Comparison of ENCODE assay signal across 26 cellular contexts in genomic region chr5:65912311-65912710, GRCh38.
"Had no signal": no experiment of that assay in that cellular context is flagged by ENCODE, and none has a peak within 500 bp of the region (broad histone marks: within the 10 kb centered on the region; RNA-seq: fewer than 3 reads in every experiment).

No MANE protein-coding gene starts in this region.

- FAIRE-seq: urothelium cell line had no signal

- H3K4me3 ChIP-seq: stomach, suprapubic skin, testis, thoracic aorta, thyroid gland, tibial artery, tibial nerve, transverse colon, upper lobe of left lung, upper lobe of right lung, uterus, vagina had no signal

- DNase-seq: stimulated activated CD4-positive, alpha-beta T cell treated with anti-CD3 and anti-CD28 coated beads, Interleukin-2, amount 100 ng/mL, for 48 hours; stimulated activated CD4-positive, alpha-beta T cell treated with anti-CD3 and anti-CD28 coated beads, Interleukin-4, amount 100 ng/mL, for 1 hour; stimulated activated CD4-positive, alpha-beta T cell treated with anti-CD3 and anti-CD28 coated beads, Interleukin-4, amount 100 ng/mL, for 24 hours; stimulated activated CD4-positive, alpha-beta T cell treated with anti-CD3 and anti-CD28 coated beads, Interleukin-4, amount 100 ng/mL, for 4 hours; stimulated activated CD8-positive, alpha-beta memory T cell treated with anti-CD3 and anti-CD28 coated beads, Interleukin-4, amount 100 ng/mL, for 48 hours; stimulated activated naive B cell treated with anti-CD40 and anti-IgM and Interleukin-4, amounts not matched to agents 10 μg/mL and 1 μg/mL and 100 μg/mL, for 72 hours; stimulated activated naive CD4-positive, alpha-beta T cell; stimulated activated naive CD4-positive, alpha-beta T cell treated with Interleukin-2 at 50 U/mL for 16 hours; stimulated activated naive CD8-positive, alpha-beta T cell treated with anti-CD3 and anti-CD28 coated beads, Interleukin-15, amount 100 ng/mL, for 72 hours; stimulated activated naive CD8-positive, alpha-beta T cell treated with anti-CD3 and anti-CD28 coated beads, Interleukin-15, Interleukin-2, amounts not matched to agents 100 U/mL and 50 U/mL, for 24 hours; stomach; substantia nigra; testis; thyroid gland; tibial artery; transverse colon; upper lobe of left lung; upper lobe of right lung; uterus had no signal

- H3K36me3 ChIP-seq: stomach, suprapubic skin, thoracic aorta, thyroid gland, tibial artery, tibial nerve, transverse colon, upper lobe of left lung, upper lobe of right lung, uterus, vagina had no signal

- H3K4me1 ChIP-seq: suprapubic skin, testis, thyroid gland, tibial artery, upper lobe of left lung, upper lobe of right lung, uterus, vagina had no signal

- H3K27ac ChIP-seq: stomach, suprapubic skin, testis, thoracic aorta, thyroid gland, tibial artery, transverse colon, upper lobe of left lung, upper lobe of right lung, uterus, vagina had no signal

- H3K27me3 ChIP-seq: stomach, suprapubic skin, testis, thyroid gland, tibial artery, tibial nerve, transverse colon, upper lobe of left lung, upper lobe of right lung, uterus, vagina had no signal

- H3K9me3 ChIP-seq: stomach, suprapubic skin, testis, thoracic aorta, thyroid gland, tibial artery, tibial nerve, transverse colon, upper lobe of left lung, upper lobe of right lung, uterus, vagina had no signal

- ATAC-seq: stimulated activated effector memory CD8-positive, alpha-beta T cell treated with anti-CD3 and anti-CD28 coated beads, Interleukin-12 subunit alpha, Interleukin-12 subunit beta, amount 100 ng/mL, for 72 hours; stimulated activated memory B cell treated with anti-CD40 and anti-IgM and Interleukin-4, amounts not matched to agents 10 μg/mL and 1 μg/mL and 100 μg/mL, for 72 hours; stimulated activated naive B cell treated with anti-CD40 and anti-IgM and Interleukin-4, amounts not matched to agents 10 μg/mL and 1 μg/mL and 100 μg/mL, for 72 hours; stimulated activated naive CD8-positive, alpha-beta T cell treated with anti-CD3 and anti-CD28 coated beads, Interleukin-15, amount 100 ng/mL, for 72 hours; stimulated activated naive CD8-positive, alpha-beta T cell treated with anti-CD3 and anti-CD28 coated beads, Interleukin-15, Interleukin-2, amounts not matched to agents 100 U/mL and 50 U/mL, for 24 hours; upper lobe of right lung had no signal
